In genomic region chr19:19382118-19382517, GRCh38 we compare ENCODE assay signal across 2 cellular contexts.
TF ChIP-seq lines count a peak whose summit lies in the region.

No MANE protein-coding gene starts in this region.

TF ChIP-seq in HepG2, 621 proteins besides CTCF, POLR2A, EP300 and RAD21:
- peak; percentile 92 for TF ChIP-seq ZBTB33 (CRISPR knock-in tag; IDR thresholded peaks at IDR 0.05)
- TF ChIP-seq CENPT (CRISPR knock-in tag; IDR thresholded peaks at IDR 0.05; ENCODE audit: low read depth) = no peak

TF ChIP-seq in K562, 482 proteins besides CTCF, POLR2A, EP300 and RAD21:
- TF ChIP-seq ZFP36 (IDR thresholded peaks at IDR 0.05; ENCODE audit: low read depth, low read length, partially characterized antibody) (no peak), ZBTB33 (CRISPR knock-in tag; IDR thresholded peaks at IDR 0.05) (peak; percentile 73), RHOXF2B (CRISPR knock-in tag; conservative IDR thresholded peaks at IDR 0.05) (no peak), ZKSCAN8 (CRISPR knock-in tag; IDR thresholded peaks at IDR 0.05) (no peak)
